ENCODE assay signal across 8 cellular contexts in the genomic region with DNA sequence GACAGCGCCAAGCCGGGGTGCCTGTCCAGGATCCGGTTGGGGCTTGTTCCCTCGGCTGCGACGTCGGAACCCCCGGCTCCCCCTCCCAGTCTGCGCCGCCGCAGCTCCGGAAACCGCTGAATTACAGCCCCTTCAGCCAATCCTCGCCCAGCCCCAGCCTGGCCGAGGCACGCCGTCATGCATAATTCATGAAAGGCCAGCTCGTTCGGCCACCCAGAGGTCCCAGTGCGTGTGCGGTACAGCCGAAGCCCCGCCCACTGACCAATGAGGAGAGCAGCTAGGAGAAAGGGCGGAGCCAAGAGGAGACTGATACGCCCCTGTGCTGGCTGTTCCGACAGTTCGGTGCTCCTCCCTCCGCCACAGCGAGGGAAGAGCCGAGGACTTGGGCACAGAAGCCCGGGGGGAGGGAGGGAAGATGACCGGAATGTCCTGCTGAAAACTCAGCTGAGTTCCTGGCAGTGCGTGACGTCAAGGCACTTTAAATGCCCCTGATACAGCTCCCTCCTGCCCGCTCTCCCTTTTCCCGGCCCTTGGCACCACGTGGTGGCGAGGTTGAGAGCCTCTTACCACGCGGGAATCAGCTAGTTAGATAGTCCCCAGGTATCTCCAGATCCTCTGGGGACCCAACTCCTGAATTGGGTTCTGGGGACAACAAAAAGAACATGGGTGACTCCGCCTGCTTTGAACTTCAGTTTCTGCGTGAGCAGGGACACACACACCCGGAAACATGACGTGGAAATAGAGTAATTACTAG. TPM values are rescaled to one million over a fixed set of nuclear protein-coding genes. Genes with fewer than 3 reads are reported as not detected.
A peak's percentile ranks its signal among the peaks of the same experiment; 100 is the strongest.
DNase-seq lines count a peak whose midpoint lies in the region; ATAC-seq and TF ChIP-seq lines count a peak whose summit lies in the region.

A gene (minus strand): TSS at position 62 of the 754 bp plus-strand sequence. CDS start 39,926 bp downstream, outside the sequence.

- no peaks in the 10 kb centered on the region for H3K9me3 ChIP-seq in CD8-positive, alpha-beta memory T cell (ENCODE audit: low read length)
- no peaks in the 10 kb centered on the region for H3K9me3 ChIP-seq in lung (ENCODE audit: control insufficient read depth in 2 of 2, insufficient read depth in 1 of 2, low read length in 1 of 2)

- H3K4me3 ChIP-seq in CD8-positive, alpha-beta memory T cell (ENCODE audit: low read length), result peak within 1 kb of the TSS; percentile 94
- peak within 1 kb of the TSS; percentile 82 for H3K4me3 ChIP-seq in lung

- CTCF ChIA-PET in CD8-positive, alpha-beta memory T cell (lab: Charles Lee), result interaction anchor here (0.7 to 2.3 kb wide), 13 partner anchors 11 to 217 kb away, joined by 3 to 29 read pairs (median 4); no protein-coding TSS in a partner anchor
- CTCF ChIA-PET in activated CD8-positive, alpha-beta memory T cell treated with anti-CD3 and anti-CD28 coated beads for 36 hours (lab: Charles Lee), result interaction anchor here (0.6 to 2.3 kb wide), 19 partner anchors 8 to 142 kb away, joined by 3 to 15 read pairs (median 4); a partner anchor contains a TSS

- ATAC-seq in GM19468 (IDR thresholded peaks at IDR 0.05; ENCODE audit: extremely low read depth, unreplicated experiment), result peak; percentile 89
- peak; percentile 98 for ATAC-seq in lung (ENCODE audit: insufficient read depth, low FRiP score)

- peak within 1 kb of the TSS; percentile 100 for H3K27ac ChIP-seq in CD8-positive, alpha-beta memory T cell (ENCODE audit: low read depth, low read length)
- H3K27ac ChIP-seq in lung (ENCODE audit: low read depth in 1 of 2, low read length in 1 of 2), result peak within 1 kb of the TSS; percentile 94

- no peaks in the 10 kb centered on the region for H3K27me3 ChIP-seq in CD8-positive, alpha-beta memory T cell (ENCODE audit: insufficient read depth, low read length, poor library complexity, severe bottlenecking)
- no peaks in the 10 kb centered on the region for H3K27me3 ChIP-seq in lung (ENCODE audit: control insufficient read depth, insufficient read depth)

- H3K4me3 Mint-ChIP-seq in CD8-positive, alpha-beta memory T cell, result peak within 1 kb of the TSS; percentile 88 to 99 (median 94)

- peaks cover 0 to 22% (median 3%) of the 10 kb centered on the region in 3 donors for H3K36me3 Mint-ChIP-seq in CD8-positive, alpha-beta memory T cell

- TF ChIP-seq CTCF in lung (IDR thresholded peaks at IDR 0.05; ENCODE audit: control extremely low read depth, extremely low read depth), result no peak

- H3K36me3 ChIP-seq in CD8-positive, alpha-beta memory T cell (ENCODE audit: insufficient read depth, low read length), result no peaks in the 10 kb centered on the region
- H3K36me3 ChIP-seq in lung (ENCODE audit: control insufficient read depth in 2 of 2, insufficient read depth in 2 of 2, low read length in 2 of 2), result no peaks in the 10 kb centered on the region

- POLR2A ChIA-PET in CD8-positive, alpha-beta memory T cell (lab: Charles Lee), result interaction anchor here (0.5 to 2.0 kb wide), 33 partner anchors 9 to 999 kb away, joined by 3 to 13 read pairs (median 4); a partner anchor contains a TSS
- POLR2A ChIA-PET in activated CD8-positive, alpha-beta memory T cell treated with anti-CD3 and anti-CD28 coated beads for 36 hours (lab: Charles Lee), result interaction anchor here (0.5 to 1.8 kb wide), 12 partner anchors 10 to 144 kb away, joined by 3 to 19 read pairs (median 4); no protein-coding TSS in a partner anchor

- H3K27me3 Mint-ChIP-seq in CD8-positive, alpha-beta memory T cell, result no peaks in the 10 kb centered on the region

- H3K4me1 ChIP-seq in CD8-positive, alpha-beta memory T cell (ENCODE audit: insufficient read depth, low read length), result peaks cover 33% of the 10 kb centered on the region
- peaks cover 2 to 5% of the 10 kb centered on the region in 2 donors for H3K4me1 ChIP-seq in lung (ENCODE audit: control insufficient read depth in 2 of 2, insufficient read depth in 2 of 2, low read length in 2 of 2)

- no peaks in the 10 kb centered on the region for H3K9me3 Mint-ChIP-seq in CD8-positive, alpha-beta memory T cell

- 0% methylated on average over 43 to 44 of the region's 44 CpGs for WGBS in lung, 2 donors

- H3K4me1 Mint-ChIP-seq in CD8-positive, alpha-beta memory T cell, result peaks cover 31 to 59% (median 40%) of the 10 kb centered on the region in 3 donors

- peak within 1 kb of the TSS; percentile 99 to 100 (median 100) for H3K27ac Mint-ChIP-seq in CD8-positive, alpha-beta memory T cell

- DNase-seq in CD8-positive, alpha-beta memory T cell, result peak; percentile 100
- DNase-seq in HS-5 (ENCODE audit: low read depth) (peak; percentile 98), lung (ENCODE audit: low spot score) (peak; percentile 100)
- peak; percentile 99 for DNase-seq in NK-92 treated with Interleukin-12 subunit alpha and Interleukin-12 subunit beta, amount 100 ng/mL, for 24 hours (lab: John Stamatoyannopoulos, UW)
- DNase-seq in effector CD8-positive, alpha-beta T cell (lab: John Stamatoyannopoulos, UW), result peak; percentile 100
- DNase-seq in stimulated activated CD4-positive, alpha-beta T cell treated with anti-CD3 and anti-CD28 coated beads, TNF-alpha, amount 100 ng/mL, for 4 hours (ENCODE audit: low read depth in 3 of 3), result peak; percentile 100

RNA-seq across cellular contexts. Expression of the gene that starts here (rescaled TPM):
- total RNA-seq in CD8-positive, alpha-beta memory T cell, result 100 to 1,000 TPM; 148 to 155 TPM
- polyA plus RNA-seq in CD8-positive, alpha-beta memory T cell, result 166 TPM
- 100 to 1,000 TPM; 179 TPM for total RNA-seq in activated CD8-positive, alpha-beta memory T cell treated with anti-CD3 and anti-CD28 coated beads for 36 hours
- total RNA-seq in lung, result 100 to 1,000 TPM; 267 to 297 TPM
- polyA plus RNA-seq in lung, result 100 to 1,000 TPM in 1 of 2 donors, 10 to 100 TPM in 1; 69.9 to 211 TPM

Comparison
In these comparisons a context has a peak if more than half of its experiments do, and no peak if none do; other contexts are left out.
1. Peak in every context shown above with its lines: DNase-seq, ATAC-seq, H3K4me3 ChIP-seq and H3K27ac ChIP-seq.